1 cellular context compared by ENCODE assay signal in genomic region chr1:46340404-46341221, GRCh38.
TF ChIP-seq lines count a peak whose summit lies in the region.

TSS of gene NSUN4 (plus strand) at chr1:46340807. CDS start at chr1:46340827, 20 bp downstream.

TF ChIP-seq in K562, 482 proteins besides CTCF, POLR2A, EP300 and RAD21 (continued from another document and continues in another):
- TF ChIP-seq HES1 (IDR thresholded peaks at IDR 0.05; ENCODE audit: low read depth) (0 out of 2 replicates have a peak, but pooled peaks have one; percentile 42), ARID1B (IDR thresholded peaks at IDR 0.05) (peak; percentile 62), SAFB (IDR thresholded peaks at IDR 0.05; ENCODE audit: borderline replicate concordance, low read depth, low read length) (peak; percentile 99), DIDO1 (tag; IDR thresholded peaks at IDR 0.05; ENCODE audit: low read depth) (peak; percentile 78), VEZF1 (CRISPR knock-in tag; IDR thresholded peaks at IDR 0.05) (peak; percentile 65), LEF1 (IDR thresholded peaks at IDR 0.05) (peak; percentile 85), SMAD1 (IDR thresholded peaks at IDR 0.05; ENCODE audit: low read depth, low read length, partially characterized antibody) (no peak), E2F8 (IDR thresholded peaks at IDR 0.05; ENCODE audit: low read depth, partially characterized antibody) (peak; percentile 83), ZNF639 (CRISPR knock-in tag; conservative IDR thresholded peaks at IDR 0.05 in 1 of 2, IDR thresholded peaks at IDR 0.05 in 1 of 2) (peak in 1 of 2 experiments; percentile 72; a peak in 2 of 4 replicates), CREB3 (tag; conservative IDR thresholded peaks at IDR 0.05; ENCODE audit: low read depth) (0 out of 2 replicates have a peak, but pooled peaks have one; percentile 53), CREB3L1 (IDR thresholded peaks at IDR 0.05; ENCODE audit: borderline replicate concordance, low read depth) (peak; percentile 90; the same call in 1 of the 2 replicates), TRIM25 (IDR thresholded peaks at IDR 0.05; ENCODE audit: borderline replicate concordance) (no peak), HCFC1 (IDR thresholded peaks at IDR 0.05; ENCODE audit: low read depth, low read length) (peak; percentile 86), ZNF740 (CRISPR knock-in tag; IDR thresholded peaks at IDR 0.05) (peak; percentile 67), ZNF740 (tag; IDR thresholded peaks at IDR 0.05) (no peak), SRSF1 (IDR thresholded peaks at IDR 0.05; ENCODE audit: low read depth, low read length) (no peak), HEY1 (CRISPR knock-in tag; IDR thresholded peaks at IDR 0.05; ENCODE audit: borderline replicate concordance) (no peak), ZFP36 (IDR thresholded peaks at IDR 0.05; ENCODE audit: low read depth, low read length, partially characterized antibody) (no peak), KLF13 (tag; IDR thresholded peaks at IDR 0.05; ENCODE audit: borderline replicate concordance, low read depth) (0 out of 2 replicates have a peak, but pooled peaks have one; percentile 66), DNMT1 (IDR thresholded peaks at IDR 0.05) (0 out of 2 replicates have a peak, but pooled peaks have one; percentile 17), PYGO2 (tag; IDR thresholded peaks at IDR 0.05) (peak; percentile 37; the same call in 1 of the 2 replicates), SNRNP70 (optimal IDR thresholded peaks at IDR 0.05; ENCODE audit: low read depth, low read length) (no peak), SREBF2 (CRISPR knock-in tag; IDR thresholded peaks at IDR 0.05) (0 out of 2 replicates have a peak, but pooled peaks have one; percentile 76), KHSRP (IDR thresholded peaks at IDR 0.05) (peak; percentile 93), HMG20B (CRISPR knock-in tag; IDR thresholded peaks at IDR 0.05) (no peak), TCF7L2 (IDR thresholded peaks at IDR 0.05; ENCODE audit: low read depth, low read length) (peak; percentile 30; the same call in 1 of the 2 replicates), PML (IDR thresholded peaks at IDR 0.05; ENCODE audit: low read length) (peak; percentile 93), ZNF263 (CRISPR knock-in tag; IDR thresholded peaks at IDR 0.05; ENCODE audit: borderline replicate concordance) (peak; percentile 71; the same call in 1 of the 2 replicates), ATF1 (CRISPR knock-in tag; IDR thresholded peaks at IDR 0.05) (peak; percentile 76), ATF1 (tag; IDR thresholded peaks at IDR 0.05) (peak; percentile 99), ZNF408 (CRISPR knock-in tag; IDR thresholded peaks at IDR 0.05; ENCODE audit: low read depth) (no peak), MEF2A (IDR thresholded peaks at IDR 0.05; ENCODE audit: control insufficient read depth, low read depth, low read length) (0 out of 2 replicates have a peak, but pooled peaks have one; percentile 21), CSDE1 (IDR thresholded peaks at IDR 0.05) (peak in 1 of 2 experiments; percentile 88; a peak in 3 of 4 replicates), E2F4 (CRISPR knock-in tag; IDR thresholded peaks at IDR 0.05; ENCODE audit: low read depth) (no peak), ETV1 (tag; conservative IDR thresholded peaks at IDR 0.05; ENCODE audit: low read depth) (peak; percentile 98), L3MBTL2 (IDR thresholded peaks at IDR 0.05) (peak; percentile 87), BRD9 (IDR thresholded peaks at IDR 0.05; ENCODE audit: low read depth, partially characterized antibody) (peak; percentile 77), RCOR1 (IDR thresholded peaks at IDR 0.05; ENCODE audit: borderline replicate concordance in 1 of 2, low read depth in 2 of 2, low read length in 2 of 2) (peak; percentile 5 to 67; a peak in 2 of 4 replicates), TRIM24 (IDR thresholded peaks at IDR 0.05) (peak; percentile 52 to 94; a peak in 3 of 4 replicates), POLR2AphosphoS2 (IDR thresholded peaks at IDR 0.05; ENCODE audit: low read length) (0 out of 2 replicates have a peak, but pooled peaks have one; percentile 57), ZNF253 (CRISPR knock-in tag; conservative IDR thresholded peaks at IDR 0.05) (0 out of 2 replicates have a peak, but pooled peaks have one; percentile 59), MBD1 (CRISPR knock-in tag; IDR thresholded peaks at IDR 0.05) (no peak), BCLAF1 (IDR thresholded peaks at IDR 0.05; ENCODE audit: borderline replicate concordance in 1 of 2, control insufficient read depth in 1 of 2, low read depth in 2 of 2, low read length in 1 of 2) (peak in 1 of 2 experiments; percentile 93; a peak in 1 of 4 replicates), HNRNPLL (IDR thresholded peaks at IDR 0.05; ENCODE audit: low read depth, low read length, poor library complexity, severe bottlenecking) (peak; percentile 78), ZC3H8 (IDR thresholded peaks at IDR 0.05) (no peak), CC2D1A (IDR thresholded peaks at IDR 0.05) (0 out of 2 replicates have a peak, but pooled peaks have one; percentile 13)
